Comparison of ENCODE assay signal across 1 cellular context in genomic region chr11:17343907-17344306, GRCh38.
TF ChIP-seq lines count a peak whose summit lies in the region.

No MANE protein-coding gene starts in this region.

TF ChIP-seq in GM23338, 12 proteins besides CTCF, POLR2A, EP300 and RAD21 (continued from another document):
- TF ChIP-seq REST (IDR thresholded peaks at IDR 0.05; ENCODE audit: unreplicated experiment), result no peak
- TF ChIP-seq, protein P1, sequence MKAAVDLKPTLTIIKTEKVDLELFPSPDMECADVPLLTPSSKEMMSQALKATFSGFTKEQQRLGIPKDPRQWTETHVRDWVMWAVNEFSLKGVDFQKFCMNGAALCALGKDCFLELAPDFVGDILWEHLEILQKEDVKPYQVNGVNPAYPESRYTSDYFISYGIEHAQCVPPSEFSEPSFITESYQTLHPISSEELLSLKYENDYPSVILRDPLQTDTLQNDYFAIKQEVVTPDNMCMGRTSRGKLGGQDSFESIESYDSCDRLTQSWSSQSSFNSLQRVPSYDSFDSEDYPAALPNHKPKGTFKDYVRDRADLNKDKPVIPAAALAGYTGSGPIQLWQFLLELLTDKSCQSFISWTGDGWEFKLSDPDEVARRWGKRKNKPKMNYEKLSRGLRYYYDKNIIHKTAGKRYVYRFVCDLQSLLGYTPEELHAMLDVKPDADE (IDR thresholded peaks at IDR 0.05), result no peak
